ENCODE assay signal across 11 cellular contexts in genomic region chr19:4130635-4131438, GRCh38. TPM values are rescaled to one million over a fixed set of nuclear protein-coding genes. Genes with fewer than 3 reads are reported as not detected.
DNase-seq lines count a peak whose midpoint lies in the region.
"Had no signal": no experiment of that assay in that cellular context is flagged by ENCODE, and none has a peak within 500 bp of the region (broad histone marks: within the 10 kb centered on the region; RNA-seq: fewer than 3 reads in every experiment).

No MANE protein-coding gene starts in this region.

- H3K9ac ChIP-seq in Karpas-422 (ENCODE audit: low read length), result no peak overlapping the region

- in situ Hi-C loops in Caki2 (cut with HindIII; ENCODE audit: low pct_unique_long_range_greater_than_20kb, low sequenced_read_pairs), result no loop called here

- no peaks in the 10 kb centered on the region for H3K79me2 ChIP-seq in Karpas-422 (ENCODE audit: low read length)

- H3K9me3 ChIP-seq in Karpas-422 (ENCODE audit: low read length), result no peaks in the 10 kb centered on the region
- H3K9me3 ChIP-seq: vagina had no signal

- H4K20me1 ChIP-seq in Karpas-422 (ENCODE audit: insufficient read depth, low read depth, low read length), result no peaks in the 10 kb centered on the region

- no peaks in the 10 kb centered on the region for H3K27me3 ChIP-seq in Karpas-422 (ENCODE audit: low read length)
- H3K27me3 ChIP-seq: vagina had no signal

- no peaks in the 10 kb centered on the region for H3K4me1 ChIP-seq in Karpas-422 (ENCODE audit: low read length)
- H3K4me1 ChIP-seq: vagina had no signal

- no peak overlapping the region for H3K27ac ChIP-seq in Karpas-422 (ENCODE audit: low read length)
- H3K27ac ChIP-seq: vagina had no signal

- H3K9me2 ChIP-seq in Karpas-422 (replicated peaks; ENCODE audit: insufficient read depth, low read length), result no peaks in the 10 kb centered on the region

- DNase-seq in Caki2 (ENCODE audit: low read depth) (peak; percentile 77), NCI-H460 (ENCODE audit: extremely low read depth, low read depth) (peak; percentile 65), epidermal melanocyte (ENCODE audit: insufficient read length, low spot score) (peak; percentile 35), non-pigmented ciliary epithelial cell (ENCODE audit: low read depth) (peak; percentile 58), COLO668 (lab: John Stamatoyannopoulos, UW; ENCODE audit: unreplicated experiment) (no peak), Karpas-422 (no peak), nucleus accumbens (lab: John Stamatoyannopoulos, UW) (no peak), GM19238 (ENCODE audit: insufficient read length, low spot score) (no peak)
- DNase-seq: NCI-H510A treated with DMSO at 0.1 percent for 48 hours had no signal

- H3K36me3 ChIP-seq in Karpas-422 (ENCODE audit: insufficient read depth, low read length), result no peaks in the 10 kb centered on the region
- H3K36me3 ChIP-seq: vagina had no signal

- H2AFZ ChIP-seq in Karpas-422 (ENCODE audit: low read length), result no peak overlapping the region

- H3K4me2 ChIP-seq in Karpas-422 (ENCODE audit: low read depth, low read length, poor library complexity, severe bottlenecking), result no peak overlapping the region

- H3K4me3 ChIP-seq in Karpas-422 (ENCODE audit: low read length), result no peak overlapping the region
- H3K4me3 ChIP-seq: lung, vagina had no signal

RNA-seq across cellular contexts. Expression of gene MAP2K2, which starts 6.9 kb away (rescaled TPM):
- total RNA-seq in Caki2 (2014; rRNA removed; shearing (Covaris generic); ENCODE audit: low replicate concordance), result 318 and 353 TPM in 2 replicates
- total RNA-seq in NCI-H460 (2014; rRNA removed; shearing (Covaris generic)), result 154 and 184 TPM in 2 replicates
- polyA plus RNA-seq in NCI-H460 (2014; cell fraction: nucleus; rRNA removed), result 121 and 142 TPM in 2 replicates
- total RNA-seq in Karpas-422 (2014; rRNA removed; shearing (Covaris generic); ENCODE audit: low replicate concordance), result 106 and 270 TPM in 2 replicates

RNA-seq across cellular contexts. Expression of gene CREB3L3, which starts 22.6 kb away (rescaled TPM):
- not detected in 2 replicates for total RNA-seq in Caki2 (2014; rRNA removed; shearing (Covaris generic); ENCODE audit: low replicate concordance)
- not detected in 2 replicates for total RNA-seq in NCI-H460 (2014; rRNA removed; shearing (Covaris generic))
- not detected in 2 replicates for polyA plus RNA-seq in NCI-H460 (2014; cell fraction: nucleus; rRNA removed)
- total RNA-seq in Karpas-422 (2014; rRNA removed; shearing (Covaris generic); ENCODE audit: low replicate concordance), result not detected in 2 replicates
- total RNA-seq: lung, vagina had no signal

RNA-seq across cellular contexts. Expression of gene SIRT6, which starts 51.5 kb away (rescaled TPM):
- 27.2 and 28.8 TPM in 2 replicates for total RNA-seq in Caki2 (2014; rRNA removed; shearing (Covaris generic); ENCODE audit: low replicate concordance)
- 13.9 and 14.8 TPM in 2 replicates for total RNA-seq in NCI-H460 (2014; rRNA removed; shearing (Covaris generic))
- 35.5 and 46.7 TPM in 2 replicates for polyA plus RNA-seq in NCI-H460 (2014; cell fraction: nucleus; rRNA removed)
- 23.0 and 40.3 TPM in 2 replicates for total RNA-seq in Karpas-422 (2014; rRNA removed; shearing (Covaris generic); ENCODE audit: low replicate concordance)

RNA-seq across cellular contexts. Expression of gene ANKRD24, which starts 51.7 kb away (rescaled TPM):
- 0.64 and 1.9 TPM in 2 replicates for total RNA-seq in Caki2 (2014; rRNA removed; shearing (Covaris generic); ENCODE audit: low replicate concordance)
- 0.20 and 0.37 TPM in 2 replicates for total RNA-seq in NCI-H460 (2014; rRNA removed; shearing (Covaris generic))
- polyA plus RNA-seq in NCI-H460 (2014; cell fraction: nucleus; rRNA removed), result 0.78 and 3.0 TPM in 2 replicates
- total RNA-seq in Karpas-422 (2014; rRNA removed; shearing (Covaris generic); ENCODE audit: low replicate concordance), result 0.71 and 1.1 TPM in 2 replicates

Comparison
In these comparisons a context has a peak if more than half of its experiments do, and no peak if none do; other contexts are left out.
1. DNase-seq: peak in Caki2 (single experiment), NCI-H460 (single experiment), epidermal melanocyte (single experiment) and non-pigmented ciliary epithelial cell (single experiment); none in COLO668 (single experiment), Karpas-422 (single experiment), nucleus accumbens (0 of 56) and GM19238 (single experiment).